8 cellular contexts compared by ENCODE assay signal in the genomic region with DNA sequence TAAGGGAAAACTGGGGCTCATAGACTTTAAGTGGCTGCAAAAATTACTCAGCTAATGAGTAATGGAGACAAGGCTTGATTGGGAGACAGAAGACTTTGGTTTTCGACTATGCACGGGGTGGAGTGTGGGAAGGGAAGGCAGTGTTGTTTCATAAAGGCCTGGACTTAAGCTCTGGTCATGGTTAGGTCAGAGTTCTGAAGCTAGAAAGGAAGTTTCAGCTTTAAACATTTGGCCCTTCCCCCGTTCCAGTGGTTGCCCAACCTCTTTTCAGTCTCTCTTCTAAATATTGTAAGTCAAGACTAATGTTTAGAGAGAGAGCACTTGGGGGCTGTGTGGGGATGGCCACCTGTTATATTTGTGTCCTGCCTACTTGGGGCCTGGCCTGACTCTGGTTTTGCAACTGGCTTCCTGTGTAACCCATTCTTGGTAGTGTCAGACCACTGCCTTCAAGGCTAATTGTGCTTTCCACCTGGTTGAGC. TPM values are rescaled to one million over a fixed set of nuclear protein-coding genes. Genes with fewer than 3 reads are reported as not detected.
DNase-seq lines count a peak whose midpoint lies in the region; ATAC-seq, FAIRE-seq and TF ChIP-seq lines count a peak whose summit lies in the region.

No MANE protein-coding gene starts in this region.

- DNase-seq in CD14-positive monocyte (ENCODE audit: low spot score) (peak; percentile 51), GM19239 (ENCODE audit: insufficient read length, low spot score) (peak; percentile 31), osteoblast (ENCODE audit: insufficient read length, low spot score, missing footprints) (no peak), NCI-H510A (lab: John Stamatoyannopoulos, UW) (no peak), LoVo (ENCODE audit: low spot score) (no peak), NCI-H146 treated with DMSO at 0.1 percent for 48 hours (lab: John Stamatoyannopoulos, UW; ENCODE audit: unreplicated experiment) (no peak)
- DNase-seq in activated naive CD8-positive, alpha-beta T cell treated with anti-CD3 and anti-CD28 coated beads for 36 hours, result no peak

- H3K27me3 ChIP-seq in osteoblast (ENCODE audit: insufficient read depth, low read length), result no peaks in the 10 kb centered on the region

- H3K4me1 ChIP-seq in osteoblast (ENCODE audit: insufficient read depth, low read length), result peaks cover 61% of the 10 kb centered on the region

- no peak for TF ChIP-seq CTCF in CD14-positive monocyte (IDR thresholded peaks at IDR 0.05)
- no peak for TF ChIP-seq CTCF in osteoblast (IDR thresholded peaks at IDR 0.05; ENCODE audit: extremely low read depth, low read depth, low read length)

- peaks cover 16 to 38% of the 10 kb centered on the region in 2 donors for H3K36me3 Mint-ChIP-seq in CD14-positive monocyte
- peaks cover 61% of the 10 kb centered on the region for H3K36me3 Mint-ChIP-seq in activated naive CD8-positive, alpha-beta T cell treated with anti-CD3 and anti-CD28 coated beads for 36 hours

- no peak overlapping the region for H3K4me3 ChIP-seq in osteoblast (ENCODE audit: insufficient read depth, low read length)

- H3K4me1 Mint-ChIP-seq in CD14-positive monocyte, result peaks cover 83% of the 10 kb centered on the region
- peaks cover 75% of the 10 kb centered on the region for H3K4me1 Mint-ChIP-seq in activated naive CD8-positive, alpha-beta T cell treated with anti-CD3 and anti-CD28 coated beads for 36 hours

- peak overlapping the region; percentile 43 to 77 for H3K4me3 Mint-ChIP-seq in CD14-positive monocyte
- peak overlapping the region; percentile 22 for H3K4me3 Mint-ChIP-seq in activated naive CD8-positive, alpha-beta T cell treated with anti-CD3 and anti-CD28 coated beads for 36 hours

- peaks cover 4% of the 10 kb centered on the region for H3K36me3 ChIP-seq in osteoblast (ENCODE audit: insufficient read depth, low read length)

- peak overlapping the region; percentile 38 for H3K4me2 ChIP-seq in osteoblast (ENCODE audit: insufficient read depth, low read length)

- H3K9me3 ChIP-seq in osteoblast (ENCODE audit: low read depth, low read length), result no peaks in the 10 kb centered on the region

- H3K27ac Mint-ChIP-seq in CD14-positive monocyte, result peak overlapping the region; percentile 54 to 90 (median 79)
- peak overlapping the region; percentile 85 for H3K27ac Mint-ChIP-seq in activated naive CD8-positive, alpha-beta T cell treated with anti-CD3 and anti-CD28 coated beads for 36 hours

- peaks cover 44% of the 10 kb centered on the region for H4K20me1 ChIP-seq in osteoblast (ENCODE audit: insufficient read depth, low read length)

- intact Hi-C loops in CD14-positive monocyte (cut with micrococcal nuclease), result no loop called here

- peak overlapping the region; percentile 76 for H3K27ac ChIP-seq in osteoblast (ENCODE audit: low read depth, low read length)

- H3K27me3 Mint-ChIP-seq in CD14-positive monocyte (ENCODE audit: low read depth in 3 of 3), result peaks cover 0 to 8% (median 0%) of the 10 kb centered on the region in 3 donors
- no peaks in the 10 kb centered on the region for H3K27me3 Mint-ChIP-seq in activated naive CD8-positive, alpha-beta T cell treated with anti-CD3 and anti-CD28 coated beads for 36 hours

- H3K79me2 ChIP-seq in osteoblast (ENCODE audit: insufficient read depth, low read length), result peaks cover 93% of the 10 kb centered on the region

- no peak for FAIRE-seq in GM19239 (lab: Jason Lieb, UNC)

- ATAC-seq in HG03196 (IDR thresholded peaks at IDR 0.05; ENCODE audit: unreplicated experiment), result peak; percentile 87

- no peak overlapping the region for H2AFZ ChIP-seq in osteoblast (ENCODE audit: low read length)

- no peaks in the 10 kb centered on the region for H3K9me3 Mint-ChIP-seq in CD14-positive monocyte
- H3K9me3 Mint-ChIP-seq in activated naive CD8-positive, alpha-beta T cell treated with anti-CD3 and anti-CD28 coated beads for 36 hours, result peaks cover 1% of the 10 kb centered on the region

RNA-seq across cellular contexts. Expression of a gene that starts 21.0 kb away (rescaled TPM):
- 100 to 1,000 TPM; 691 to 888 TPM for polyA plus RNA-seq in CD14-positive monocyte
- 100 to 1,000 TPM; 433 to 443 TPM for total RNA-seq in activated naive CD8-positive, alpha-beta T cell treated with anti-CD3 and anti-CD28 coated beads for 36 hours
- 236 and 249 TPM in 2 replicates for total RNA-seq in osteoblast

Comparison
In these comparisons a context has a peak if more than half of its experiments do, and no peak if none do; other contexts are left out.
1. DNase-seq: peak in CD14-positive monocyte (single experiment) and GM19239 (single experiment); none in activated naive CD8-positive, alpha-beta T cell treated with anti-CD3 and anti-CD28 coated beads for 36 hours (single experiment), osteoblast (single experiment), NCI-H510A (single experiment), LoVo (single experiment) and NCI-H146 treated with DMSO at 0.1 percent for 48 hours (single experiment).